In the genomic region with DNA sequence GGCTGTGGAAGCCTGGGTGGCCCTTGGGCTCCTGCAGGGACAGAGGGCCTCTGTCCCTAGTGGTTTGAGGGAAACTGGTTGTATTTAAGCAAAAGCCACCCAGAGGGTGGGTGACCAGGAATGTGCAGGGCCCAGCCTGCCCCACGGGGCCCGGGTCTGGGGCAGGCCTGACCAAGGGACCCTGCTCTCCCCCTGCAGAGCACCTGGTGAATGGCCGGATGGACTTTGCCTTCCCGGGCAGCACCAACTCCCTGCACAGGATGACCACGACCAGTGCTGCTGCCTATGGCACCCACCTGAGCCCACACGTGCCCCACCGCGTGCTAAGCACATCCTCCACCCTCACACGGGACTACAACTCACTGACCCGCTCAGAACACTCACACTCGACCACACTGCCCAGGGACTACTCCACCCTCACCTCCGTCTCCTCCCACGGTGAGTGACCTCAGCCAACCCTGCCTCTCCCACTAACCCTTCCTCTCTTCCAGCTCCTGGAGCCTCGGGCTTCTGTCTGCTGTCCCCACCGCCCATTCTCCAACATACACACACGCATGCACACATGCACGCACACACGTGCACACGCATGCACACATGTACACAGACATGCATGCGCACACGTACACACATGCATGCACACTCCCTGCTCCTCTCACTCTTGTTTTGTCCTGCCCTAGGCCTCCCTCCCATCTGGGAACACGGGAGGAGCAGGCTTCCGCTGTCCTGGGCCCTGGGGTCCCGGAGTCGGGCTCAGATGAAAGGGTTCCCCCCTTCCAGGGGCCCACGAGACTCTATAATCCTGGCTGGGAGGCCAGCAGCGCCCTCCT, we compare ENCODE assay signal across 1 cellular context.
A peak's percentile ranks its signal among the peaks of the same experiment; 100 is the strongest.
TF ChIP-seq lines count a peak whose summit lies in the region.

No MANE protein-coding gene starts in this region.

TF ChIP-seq in HepG2, 621 proteins besides CTCF, POLR2A, EP300 and RAD21 (continued from another document and continues in another):
- 0 out of 2 replicates have a peak, but pooled peaks have one; percentile 48 for TF ChIP-seq CSRNP2 (CRISPR knock-in tag; conservative IDR thresholded peaks at IDR 0.05; ENCODE audit: low read depth)
- peak; percentile 67; the same call in 1 of the 2 replicates for TF ChIP-seq TFE3 (CRISPR knock-in tag; IDR thresholded peaks at IDR 0.05)
- TF ChIP-seq ZNF350 (CRISPR knock-in tag; IDR thresholded peaks at IDR 0.05; ENCODE audit: borderline replicate concordance, low read depth) = 0 out of 2 replicates have a peak, but pooled peaks have one; percentile 88
- TF ChIP-seq HIC2 (CRISPR knock-in tag; IDR thresholded peaks at IDR 0.05; ENCODE audit: low read depth) = peak; percentile 96
- no peak for TF ChIP-seq ZNF260 (CRISPR knock-in tag; IDR thresholded peaks at IDR 0.05; ENCODE audit: borderline replicate concordance, low read depth)
- 0 out of 2 replicates have a peak, but pooled peaks have one; percentile 29 for TF ChIP-seq ARID2 (CRISPR knock-in tag; IDR thresholded peaks at IDR 0.05; ENCODE audit: borderline replicate concordance)
- TF ChIP-seq ZFAT (CRISPR knock-in tag; conservative IDR thresholded peaks at IDR 0.05) = no peak
- no peak for TF ChIP-seq FOXA1 (IDR thresholded peaks at IDR 0.05)
- peak; percentile 5; the same call in 1 of the 2 replicates for TF ChIP-seq FOXA1 (CRISPR knock-in tag; IDR thresholded peaks at IDR 0.05)
- TF ChIP-seq RORA (CRISPR knock-in tag; IDR thresholded peaks at IDR 0.05) = no peak
- TF ChIP-seq EZH2 (conservative IDR thresholded peaks at IDR 0.05; ENCODE audit: low read depth, low read length) = no peak
- peak; percentile 96 for TF ChIP-seq ZNF605 (CRISPR knock-in tag; IDR thresholded peaks at IDR 0.05)
- TF ChIP-seq JUND (CRISPR knock-in tag; IDR thresholded peaks at IDR 0.05) = peak; percentile 78
- TF ChIP-seq TOPORS (CRISPR knock-in tag; IDR thresholded peaks at IDR 0.05) = peak; percentile 88
- no peak for TF ChIP-seq ZNF253 (CRISPR knock-in tag; IDR thresholded peaks at IDR 0.05; ENCODE audit: borderline replicate concordance)
- TF ChIP-seq RXRA (CRISPR knock-in tag; IDR thresholded peaks at IDR 0.05) = peak; percentile 82
- TF ChIP-seq ERF (CRISPR knock-in tag; IDR thresholded peaks at IDR 0.05) = peak; percentile 71; the same call in 1 of the 2 replicates
- TF ChIP-seq ZNF703 (CRISPR knock-in tag; IDR thresholded peaks at IDR 0.05; ENCODE audit: borderline replicate concordance) = no peak
- TF ChIP-seq, protein P1, sequence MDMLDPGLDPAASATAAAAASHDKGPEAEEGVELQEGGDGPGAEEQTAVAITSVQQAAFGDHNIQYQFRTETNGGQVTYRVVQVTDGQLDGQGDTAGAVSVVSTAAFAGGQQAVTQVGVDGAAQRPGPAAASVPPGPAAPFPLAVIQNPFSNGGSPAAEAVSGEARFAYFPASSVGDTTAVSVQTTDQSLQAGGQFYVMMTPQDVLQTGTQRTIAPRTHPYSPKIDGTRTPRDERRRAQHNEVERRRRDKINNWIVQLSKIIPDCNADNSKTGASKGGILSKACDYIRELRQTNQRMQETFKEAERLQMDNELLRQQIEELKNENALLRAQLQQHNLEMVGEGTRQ (IDR thresholded peaks at IDR 0.05; ENCODE audit: low read depth, low read length) = peak; percentile 54
- TF ChIP-seq, protein P1 (CRISPR knock-in tag; IDR thresholded peaks at IDR 0.05; ENCODE audit: borderline replicate concordance) = peak; percentile 80
- TF ChIP-seq KDM3A (CRISPR knock-in tag; IDR thresholded peaks at IDR 0.05; ENCODE audit: low read depth) = peak; percentile 73
- peak; percentile 19; the same call in 1 of the 2 replicates for TF ChIP-seq RBFOX2 (IDR thresholded peaks at IDR 0.05; ENCODE audit: low read depth, low read length)
- TF ChIP-seq, protein P2, sequence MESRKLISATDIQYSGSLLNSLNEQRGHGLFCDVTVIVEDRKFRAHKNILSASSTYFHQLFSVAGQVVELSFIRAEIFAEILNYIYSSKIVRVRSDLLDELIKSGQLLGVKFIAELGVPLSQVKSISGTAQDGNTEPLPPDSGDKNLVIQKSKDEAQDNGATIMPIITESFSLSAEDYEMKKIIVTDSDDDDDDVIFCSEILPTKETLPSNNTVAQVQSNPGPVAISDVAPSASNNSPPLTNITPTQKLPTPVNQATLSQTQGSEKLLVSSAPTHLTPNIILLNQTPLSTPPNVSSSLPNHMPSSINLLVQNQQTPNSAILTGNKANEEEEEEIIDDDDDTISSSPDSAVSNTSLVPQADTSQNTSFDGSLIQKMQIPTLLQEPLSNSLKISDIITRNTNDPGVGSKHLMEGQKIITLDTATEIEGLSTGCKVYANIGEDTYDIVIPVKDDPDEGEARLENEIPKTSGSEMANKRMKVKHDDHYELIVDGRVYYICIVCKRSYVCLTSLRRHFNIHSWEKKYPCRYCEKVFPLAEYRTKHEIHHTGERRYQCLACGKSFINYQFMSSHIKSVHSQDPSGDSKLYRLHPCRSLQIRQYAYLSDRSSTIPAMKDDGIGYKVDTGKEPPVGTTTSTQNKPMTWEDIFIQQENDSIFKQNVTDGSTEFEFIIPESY (CRISPR knock-in tag; IDR thresholded peaks at IDR 0.05) = peak; percentile 29; the same call in 1 of the 2 replicates
- TF ChIP-seq TEAD3 (CRISPR knock-in tag; optimal IDR thresholded peaks at IDR 0.05; ENCODE audit: borderline replicate concordance) = peak; percentile 70
- peak; percentile 33; the same call in 1 of the 2 replicates for TF ChIP-seq ZMYM4 (CRISPR knock-in tag; IDR thresholded peaks at IDR 0.05)
- TF ChIP-seq U2AF2 (IDR thresholded peaks at IDR 0.05; ENCODE audit: low read depth, low read length) = 0 out of 2 replicates have a peak, but pooled peaks have one; percentile 25
- no peak for TF ChIP-seq HNRNPK (IDR thresholded peaks at IDR 0.05; ENCODE audit: low read depth, low read length, poor library complexity, severe bottlenecking)
- TF ChIP-seq ZNF772 (CRISPR knock-in tag; IDR thresholded peaks at IDR 0.05) = peak; percentile 90
- no peak for TF ChIP-seq ASH2L (IDR thresholded peaks at IDR 0.05; ENCODE audit: insufficient read length, low read depth, low read length)
- TF ChIP-seq ZNF678 (CRISPR knock-in tag; IDR thresholded peaks at IDR 0.05) = no peak; the same call in none of the 2 replicates
- peak; percentile 73 for TF ChIP-seq RXRB (CRISPR knock-in tag; IDR thresholded peaks at IDR 0.05; ENCODE audit: borderline replicate concordance)
- TF ChIP-seq ZNF883 (CRISPR knock-in tag; IDR thresholded peaks at IDR 0.05; ENCODE audit: not compliant biosample characterization) = peak; percentile 81
- peak; percentile 42; the same call in 1 of the 2 replicates for TF ChIP-seq ZNF337 (CRISPR knock-in tag; IDR thresholded peaks at IDR 0.05; ENCODE audit: borderline replicate concordance, low read depth)
- TF ChIP-seq ZNF570 (CRISPR knock-in tag; IDR thresholded peaks at IDR 0.05; ENCODE audit: borderline replicate concordance) = peak; percentile 94; the same call in 1 of the 2 replicates
- TF ChIP-seq ZNF292 (CRISPR knock-in tag; IDR thresholded peaks at IDR 0.05; ENCODE audit: borderline replicate concordance, low read depth) = 0 out of 2 replicates have a peak, but pooled peaks have one; percentile 54
- TF ChIP-seq PHF21A (CRISPR knock-in tag; IDR thresholded peaks at IDR 0.05) = peak; percentile 63
- TF ChIP-seq BRD4 (CRISPR knock-in tag; IDR thresholded peaks at IDR 0.05) = peak; percentile 84; the same call in 1 of the 2 replicates
- TF ChIP-seq REST (IDR thresholded peaks at IDR 0.05; ENCODE audit: borderline replicate concordance in 1 of 2, low read depth in 1 of 2, low read length in 2 of 2) = peak in 1 of 2 experiments; percentile 44; a peak in 1 of 4 replicates
- peak; percentile 74; the same call in 1 of the 2 replicates for TF ChIP-seq ZNF674 (CRISPR knock-in tag; IDR thresholded peaks at IDR 0.05; ENCODE audit: low read depth)
- no peak for TF ChIP-seq MYNN (CRISPR knock-in tag; IDR thresholded peaks at IDR 0.05; ENCODE audit: low read depth)
- TF ChIP-seq IKZF4 (CRISPR knock-in tag; IDR thresholded peaks at IDR 0.05; ENCODE audit: borderline replicate concordance, low read depth, not compliant biosample characterization) = peak; percentile 94
- TF ChIP-seq NFIC (IDR thresholded peaks at IDR 0.05; ENCODE audit: low read length) = no peak
- TF ChIP-seq ZFP37 (CRISPR knock-in tag; IDR thresholded peaks at IDR 0.05; ENCODE audit: borderline replicate concordance) = peak; percentile 90; the same call in 1 of the 2 replicates
- TF ChIP-seq, protein P3, sequence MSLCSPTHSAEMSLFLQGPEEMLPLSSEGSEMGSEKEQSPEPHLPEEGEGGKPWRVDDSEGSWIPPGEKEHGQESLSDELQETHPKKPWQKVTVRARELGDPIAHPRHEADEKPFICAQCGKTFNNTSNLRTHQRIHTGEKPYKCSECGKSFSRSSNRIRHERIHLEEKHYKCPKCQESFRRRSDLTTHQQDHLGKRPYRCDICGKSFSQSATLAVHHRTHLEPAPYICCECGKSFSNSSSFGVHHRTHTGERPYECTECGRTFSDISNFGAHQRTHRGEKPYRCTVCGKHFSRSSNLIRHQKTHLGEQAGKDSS (CRISPR knock-in tag; IDR thresholded peaks at IDR 0.05; ENCODE audit: borderline replicate concordance, low read depth) = peak; percentile 81
- TF ChIP-seq TRIM24 (CRISPR knock-in tag; IDR thresholded peaks at IDR 0.05) = peak; percentile 68; the same call in 1 of the 2 replicates
- TF ChIP-seq CBX1 (IDR thresholded peaks at IDR 0.05; ENCODE audit: low read depth) = peak; percentile 54
- TF ChIP-seq CENPT (CRISPR knock-in tag; IDR thresholded peaks at IDR 0.05; ENCODE audit: low read depth) = peak; percentile 97; the same call in 1 of the 2 replicates
- peak; percentile 15; the same call in 1 of the 2 replicates for TF ChIP-seq AHR (CRISPR knock-in tag; IDR thresholded peaks at IDR 0.05)
- TF ChIP-seq SSRP1 (CRISPR knock-in tag; IDR thresholded peaks at IDR 0.05) = peak; percentile 94
- peak; percentile 33; the same call in 1 of the 2 replicates for TF ChIP-seq REPIN1 (CRISPR knock-in tag; IDR thresholded peaks at IDR 0.05; ENCODE audit: borderline replicate concordance, low read depth)
- TF ChIP-seq PHF8 (CRISPR knock-in tag; IDR thresholded peaks at IDR 0.05) = peak; percentile 67; the same call in 1 of the 2 replicates
